Comparison of ENCODE assay signal across 11 cellular contexts in genomic region chr2:207135801-207136457, GRCh38. TPM values are rescaled to one million over a fixed set of nuclear protein-coding genes. Genes with fewer than 3 reads are reported as not detected.
DNase-seq lines count a peak whose midpoint lies in the region; ATAC-seq and TF ChIP-seq lines count a peak whose summit lies in the region.
"Had no signal": no experiment of that assay in that cellular context is flagged by ENCODE, and none has a peak within 500 bp of the region (broad histone marks: within the 10 kb centered on the region; RNA-seq: fewer than 3 reads in every experiment).

No MANE protein-coding gene starts in this region.

- peaks cover 18% of the 10 kb centered on the region; the same call in 1 of the 2 replicates for H4K20me1 ChIP-seq in GM23248 (ENCODE audit: insufficient read depth)

- H3K36me3 ChIP-seq in ACC112 (ENCODE audit: insufficient read depth, low read length) (peaks cover 26% of the 10 kb centered on the region), GM23248 (ENCODE audit: low read depth) (peaks cover 23% of the 10 kb centered on the region), mesenchymal stem cell (ENCODE audit: control insufficient read depth in 1 of 2, insufficient read depth in 2 of 2, low read depth in 1 of 2, low read length in 2 of 2) (peaks cover 0 to 9% of the 10 kb centered on the region in 2 experiments)

- no peaks in the 10 kb centered on the region for H3K27me3 Mint-ChIP-seq in activated CD8-positive, alpha-beta T cell treated with anti-CD3 and anti-CD28 coated beads for 36 hours

- peaks cover 91% of the 10 kb centered on the region for H3K4me1 ChIP-seq in ACC112 (ENCODE audit: control insufficient read depth, insufficient read depth, low read length, unreplicated experiment)
- peaks cover 84% of the 10 kb centered on the region for H3K4me1 ChIP-seq in GM23248 (ENCODE audit: insufficient read depth)
- peaks cover 15% of the 10 kb centered on the region for H3K4me1 ChIP-seq in mesenchymal stem cell (ENCODE audit: control insufficient read depth, insufficient read depth, low read depth, low read length)

- CTCF ChIA-PET in activated CD8-positive, alpha-beta T cell treated with anti-CD3 and anti-CD28 coated beads for 36 hours (lab: Charles Lee) = no interaction called here

- H3K4me2 ChIP-seq in GM23248 (ENCODE audit: unreplicated experiment) (peak overlapping the region; percentile 74), mesenchymal stem cell (ENCODE audit: low read length, poor library complexity, severe bottlenecking) (no peak overlapping the region)

- H3K79me2 ChIP-seq in ACC112 (ENCODE audit: control insufficient read depth, insufficient read depth, low read length, unreplicated experiment) = peaks cover 96% of the 10 kb centered on the region
- peaks cover 100% of the 10 kb centered on the region for H3K79me2 ChIP-seq in GM23248 (ENCODE audit: insufficient read depth)

- POLR2A ChIA-PET in activated CD8-positive, alpha-beta T cell treated with anti-CD3 and anti-CD28 coated beads for 36 hours (lab: Charles Lee) = interaction anchor here (0.9 kb wide), 1 partner anchor 10 kb away, joined by 4 read pairs; no protein-coding TSS in a partner anchor

- H2AK5ac ChIP-seq in mesenchymal stem cell (ENCODE audit: low read length, severe bottlenecking) = peak overlapping the region; percentile 86

- in situ Hi-C loops in GM23248 (cut with MboI) = no loop called here

- peaks cover 2% of the 10 kb centered on the region for H3K9me3 Mint-ChIP-seq in activated CD8-positive, alpha-beta T cell treated with anti-CD3 and anti-CD28 coated beads for 36 hours

- H3F3A ChIP-seq in GM23248 (ENCODE audit: insufficient read depth) = peaks cover 87% of the 10 kb centered on the region

- H3K9me2 ChIP-seq in GM23248 (ENCODE audit: insufficient read depth) = no peaks in the 10 kb centered on the region

- H3K79me1 ChIP-seq in mesenchymal stem cell (replicated peaks; ENCODE audit: low read length, poor library complexity, severe bottlenecking) = peaks cover 4% of the 10 kb centered on the region

- H2BK12ac ChIP-seq in mesenchymal stem cell (ENCODE audit: low read length in 2 of 2) = no peak overlapping the region

- DNase-seq in GM23248 (no peak), mesenchymal stem cell (no peak), NCI-H2029 treated with DMSO at 0.1 percent for 48 hours (lab: John Stamatoyannopoulos, UW) (no peak), NCI-H128 (lab: John Stamatoyannopoulos, UW; ENCODE audit: unreplicated experiment) (no peak)
- no peak for DNase-seq in activated CD8-positive, alpha-beta T cell treated with anti-CD3 and anti-CD28 coated beads for 36 hours
- DNase-seq: activated gamma-delta T cell, DND-41 had no signal

- H3K36me3 Mint-ChIP-seq in activated CD8-positive, alpha-beta T cell treated with anti-CD3 and anti-CD28 coated beads for 36 hours (ENCODE audit: low read depth) = peaks cover 11% of the 10 kb centered on the region

- no peak overlapping the region for H2BK5ac ChIP-seq in mesenchymal stem cell (ENCODE audit: low read depth, low read length, poor library complexity, severe bottlenecking)

- H3K4ac ChIP-seq in mesenchymal stem cell (ENCODE audit: low read depth in 1 of 2, low read length in 2 of 2) = no peak overlapping the region

- H2BK15ac ChIP-seq in mesenchymal stem cell (ENCODE audit: low read depth, poor library complexity, severe bottlenecking) = no peak overlapping the region

- H2AFZ ChIP-seq in ACC112 (ENCODE audit: low read length, unreplicated experiment) (no peak overlapping the region), GM23248 (no peak overlapping the region), mesenchymal stem cell (ENCODE audit: low read depth, low read length) (no peak overlapping the region)

- H4K91ac ChIP-seq in mesenchymal stem cell (ENCODE audit: low read length) = no peak overlapping the region

- H3K9ac ChIP-seq in GM23248 (peak overlapping the region; percentile 21; the same call in 1 of the 2 replicates), mesenchymal stem cell (ENCODE audit: low read length) (peak overlapping the region; percentile 47)

- H3K4me1 Mint-ChIP-seq in activated CD8-positive, alpha-beta T cell treated with anti-CD3 and anti-CD28 coated beads for 36 hours (ENCODE audit: low read depth) = peaks cover 76% of the 10 kb centered on the region

- peak overlapping the region; percentile 56 for H4K8ac ChIP-seq in mesenchymal stem cell (ENCODE audit: low read length)

- intact Hi-C loops in activated CD8-positive, alpha-beta T cell treated with anti-CD3 and anti-CD28 coated beads for 36 hours (cut with micrococcal nuclease) = no loop called here

- no peak overlapping the region for H3K18ac ChIP-seq in mesenchymal stem cell (ENCODE audit: low read depth in 1 of 2, low read length in 2 of 2)

- 63% methylated on average over 9 of the region's 9 CpGs for WGBS in GM23248 (ENCODE audit: low coverage in 1 of 2, low lambda C conversion rate in 2 of 2, missing lambda C conversion rate in 2 of 2), 2 experiments
- 73% methylated on average over 9 of the region's 9 CpGs for WGBS in mesenchymal stem cell

- no peak for TF ChIP-seq CTCF in activated CD8-positive, alpha-beta T cell treated with anti-CD3 and anti-CD28 coated beads for 36 hours (IDR thresholded peaks at IDR 0.05)

- no peak overlapping the region for H3K14ac ChIP-seq in mesenchymal stem cell (ENCODE audit: low read length in 2 of 2)

- peak overlapping the region; percentile 30 for H3K27ac Mint-ChIP-seq in activated CD8-positive, alpha-beta T cell treated with anti-CD3 and anti-CD28 coated beads for 36 hours

- H3K27me3 ChIP-seq in ACC112 (ENCODE audit: insufficient read depth, low read length) = no peaks in the 10 kb centered on the region
- H3K27me3 ChIP-seq in GM23248 (replicated peaks; ENCODE audit: insufficient read depth) = no peaks in the 10 kb centered on the region
- H3K27me3 ChIP-seq in mesenchymal stem cell (ENCODE audit: control insufficient read depth in 1 of 2, insufficient read depth in 1 of 2, low read length in 2 of 2) = no peaks in the 10 kb centered on the region

- no peak overlapping the region for H3K23ac ChIP-seq in mesenchymal stem cell (ENCODE audit: low read length in 2 of 2)

- H3K27ac ChIP-seq in ACC112 (ENCODE audit: low read depth, low read length) (peak overlapping the region; percentile 89), GM23248 (peak overlapping the region; percentile 71), mesenchymal stem cell (ENCODE audit: low read length, poor library complexity, severe bottlenecking) (no peak overlapping the region)

- no peak overlapping the region for H2BK120ac ChIP-seq in mesenchymal stem cell (ENCODE audit: low read depth, low read length)

- peak overlapping the region; percentile 6 for H3K4me3 Mint-ChIP-seq in activated CD8-positive, alpha-beta T cell treated with anti-CD3 and anti-CD28 coated beads for 36 hours

- peak overlapping the region; percentile 16; the same call in 1 of the 2 replicates for H3K4me3 ChIP-seq in ACC112 (ENCODE audit: low read depth, low read length)
- H3K4me3 ChIP-seq in GM23248 = no peak overlapping the region
- H3K4me3 ChIP-seq in mesenchymal stem cell (ENCODE audit: insufficient read depth in 1 of 2, low read depth in 1 of 2, low read length in 2 of 2) = peak overlapping the region in 1 of 2 experiments; percentile 23

- H3K9me3 ChIP-seq in GM23248 (ENCODE audit: low read depth) = no peaks in the 10 kb centered on the region
- no peaks in the 10 kb centered on the region for H3K9me3 ChIP-seq in mesenchymal stem cell (ENCODE audit: control insufficient read depth, low read length)

- ATAC-seq in activated CD8-positive, alpha-beta T cell treated with anti-CD3 and anti-CD28 coated beads for 36 hours = peak; percentile 10
- ATAC-seq in HG02852 (IDR thresholded peaks at IDR 0.05; ENCODE audit: unreplicated experiment) (no peak), HG02623 (IDR thresholded peaks at IDR 0.05; ENCODE audit: unreplicated experiment) (no peak)
- ATAC-seq: Panc1 had no signal

RNA-seq across cellular contexts. Expression of gene KLF7, which starts 29.8 kb away (rescaled TPM):
- 22.5 and 43.0 TPM in 2 replicates for total RNA-seq in GM23248 (2014; rRNA removed; shearing (Covaris generic))
- polyA plus RNA-seq in GM23248 (2016; fragmentation: Nextera tagmentation; extraction: Ambion mirVana) = 35.8 and 39.4 TPM in 2 replicates
- total RNA-seq in activated CD8-positive, alpha-beta T cell treated with anti-CD3 and anti-CD28 coated beads for 36 hours = 10 to 100 TPM in 1 of 2 experiments, 1 to 10 TPM in 1; 9.8 to 10.0 TPM
- polyA plus RNA-seq in mesenchymal stem cell (2013, experiment 1 of 2) = 31.0 TPM
- 28.9 TPM for polyA plus RNA-seq in mesenchymal stem cell (2013, experiment 2 of 2)
